ENCODE assay signal across 1 cellular context in genomic region chr18:40738321-40738880, GRCh38.
TF ChIP-seq lines count a peak whose summit lies in the region.

No MANE protein-coding gene starts in this region.

TF ChIP-seq in GM12878, 131 proteins besides CTCF, POLR2A, EP300 and RAD21 (continued from another document and continues in another):
- TF ChIP-seq ZNF687 (IDR thresholded peaks at IDR 0.05) (no peak), KLF5 (IDR thresholded peaks at IDR 0.05; ENCODE audit: partially characterized antibody) (no peak), HCFC1 (IDR thresholded peaks at IDR 0.05; ENCODE audit: low read length) (no peak), ETV6 (conservative IDR thresholded peaks at IDR 0.05 in 1 of 2, IDR thresholded peaks at IDR 0.05 in 1 of 2; ENCODE audit: borderline replicate concordance in 1 of 2, low read depth in 1 of 2) (no peak), HDAC2 (IDR thresholded peaks at IDR 0.05) (no peak), IRF4 (IDR thresholded peaks at IDR 0.05; ENCODE audit: low read depth, low read length) (0 out of 2 replicates have a peak, but pooled peaks have one; percentile 48), POLR2AphosphoS2 (IDR thresholded peaks at IDR 0.05; ENCODE audit: low read depth, low read length) (no peak), SUPT20H (IDR thresholded peaks at IDR 0.05; ENCODE audit: borderline replicate concordance, control insufficient read depth, low read depth, low read length) (no peak), RUNX3 (IDR thresholded peaks at IDR 0.05; ENCODE audit: low read length) (peak; percentile 83), USF2 (IDR thresholded peaks at IDR 0.05; ENCODE audit: borderline replicate concordance, low read depth, low read length) (no peak), CUX1 (IDR thresholded peaks at IDR 0.05; ENCODE audit: insufficient replicate concordance, low read depth, low read length) (no peak), EGR1 (IDR thresholded peaks at IDR 0.05; ENCODE audit: borderline replicate concordance in 1 of 2, low read depth in 2 of 2, low read length in 2 of 2) (no peak), CREM (IDR thresholded peaks at IDR 0.05; ENCODE audit: low read depth) (no peak), ATF7 (IDR thresholded peaks at IDR 0.05; ENCODE audit: low read depth) (peak; percentile 73; the same call in 1 of the 2 replicates), RELA (IDR thresholded peaks at IDR 0.05; ENCODE audit: borderline replicate concordance, partially characterized antibody) (no peak), IRF3 (IDR thresholded peaks at IDR 0.05) (no peak), PKNOX1 (IDR thresholded peaks at IDR 0.05) (0 out of 2 replicates have a peak, but pooled peaks have one; percentile 11), SP1 (IDR thresholded peaks at IDR 0.05; ENCODE audit: low read depth, low read length) (no peak), LARP7 (IDR thresholded peaks at IDR 0.05) (no peak), SRF (IDR thresholded peaks at IDR 0.05; ENCODE audit: low read depth in 2 of 2, low read length in 2 of 2) (no peak), CEBPB (IDR thresholded peaks at IDR 0.05; ENCODE audit: borderline replicate concordance in 1 of 2, low read depth in 2 of 2, low read length in 2 of 2) (no peak), ZNF384 (IDR thresholded peaks at IDR 0.05; ENCODE audit: borderline replicate concordance, low read depth, low read length) (no peak), EZH2 (IDR thresholded peaks at IDR 0.05; ENCODE audit: borderline replicate concordance, control insufficient read depth, low read depth, low read length) (no peak), ZNF274 (IDR thresholded peaks at IDR 0.05; ENCODE audit: insufficient read depth, insufficient read length) (no peak), ZNF217 (IDR thresholded peaks at IDR 0.05) (no peak), NR2C2 (IDR thresholded peaks at IDR 0.05; ENCODE audit: borderline replicate concordance, control insufficient read depth, insufficient read length, low read depth) (no peak), ZNF24 (IDR thresholded peaks at IDR 0.05) (no peak), MEF2B (IDR thresholded peaks at IDR 0.05; ENCODE audit: partially characterized antibody, poor library complexity, severe bottlenecking) (peak; percentile 82), MXI1 (IDR thresholded peaks at IDR 0.05; ENCODE audit: low read depth, low read length) (no peak), ZNF592 (IDR thresholded peaks at IDR 0.05) (no peak), DPF2 (IDR thresholded peaks at IDR 0.05) (peak; percentile 45; the same call in 1 of the 2 replicates), POLR2AphosphoS5 (IDR thresholded peaks at IDR 0.05; ENCODE audit: low read length) (no peak), CBFB (IDR thresholded peaks at IDR 0.05; ENCODE audit: low read depth) (no peak), RFX5 (IDR thresholded peaks at IDR 0.05; ENCODE audit: low read depth, low read length) (no peak), PAX5 (IDR thresholded peaks at IDR 0.05; ENCODE audit: borderline replicate concordance, low read depth, low read length) (peak; percentile 43; the same call in 1 of the 2 replicates), TBL1XR1 (IDR thresholded peaks at IDR 0.05; ENCODE audit: low read depth, low read length) (no peak), SMAD5 (IDR thresholded peaks at IDR 0.05; ENCODE audit: low read depth) (no peak)
- TF ChIP-seq, protein P1, sequence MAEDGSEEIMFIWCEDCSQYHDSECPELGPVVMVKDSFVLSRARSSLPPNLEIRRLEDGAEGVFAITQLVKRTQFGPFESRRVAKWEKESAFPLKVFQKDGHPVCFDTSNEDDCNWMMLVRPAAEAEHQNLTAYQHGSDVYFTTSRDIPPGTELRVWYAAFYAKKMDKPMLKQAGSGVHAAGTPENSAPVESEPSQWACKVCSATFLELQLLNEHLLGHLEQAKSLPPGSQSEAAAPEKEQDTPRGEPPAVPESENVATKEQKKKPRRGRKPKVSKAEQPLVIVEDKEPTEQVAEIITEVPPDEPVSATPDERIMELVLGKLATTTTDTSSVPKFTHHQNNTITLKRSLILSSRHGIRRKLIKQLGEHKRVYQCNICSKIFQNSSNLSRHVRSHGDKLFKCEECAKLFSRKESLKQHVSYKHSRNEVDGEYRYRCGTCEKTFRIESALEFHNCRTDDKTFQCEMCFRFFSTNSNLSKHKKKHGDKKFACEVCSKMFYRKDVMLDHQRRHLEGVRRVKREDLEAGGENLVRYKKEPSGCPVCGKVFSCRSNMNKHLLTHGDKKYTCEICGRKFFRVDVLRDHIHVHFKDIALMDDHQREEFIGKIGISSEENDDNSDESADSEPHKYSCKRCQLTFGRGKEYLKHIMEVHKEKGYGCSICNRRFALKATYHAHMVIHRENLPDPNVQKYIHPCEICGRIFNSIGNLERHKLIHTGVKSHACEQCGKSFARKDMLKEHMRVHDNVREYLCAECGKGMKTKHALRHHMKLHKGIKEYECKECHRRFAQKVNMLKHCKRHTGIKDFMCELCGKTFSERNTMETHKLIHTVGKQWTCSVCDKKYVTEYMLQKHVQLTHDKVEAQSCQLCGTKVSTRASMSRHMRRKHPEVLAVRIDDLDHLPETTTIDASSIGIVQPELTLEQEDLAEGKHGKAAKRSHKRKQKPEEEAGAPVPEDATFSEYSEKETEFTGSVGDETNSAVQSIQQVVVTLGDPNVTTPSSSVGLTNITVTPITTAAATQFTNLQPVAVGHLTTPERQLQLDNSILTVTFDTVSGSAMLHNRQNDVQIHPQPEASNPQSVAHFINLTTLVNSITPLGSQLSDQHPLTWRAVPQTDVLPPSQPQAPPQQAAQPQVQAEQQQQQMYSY (CRISPR knock-in tag; IDR thresholded peaks at IDR 0.05): no peak
- TF ChIP-seq, protein P2, sequence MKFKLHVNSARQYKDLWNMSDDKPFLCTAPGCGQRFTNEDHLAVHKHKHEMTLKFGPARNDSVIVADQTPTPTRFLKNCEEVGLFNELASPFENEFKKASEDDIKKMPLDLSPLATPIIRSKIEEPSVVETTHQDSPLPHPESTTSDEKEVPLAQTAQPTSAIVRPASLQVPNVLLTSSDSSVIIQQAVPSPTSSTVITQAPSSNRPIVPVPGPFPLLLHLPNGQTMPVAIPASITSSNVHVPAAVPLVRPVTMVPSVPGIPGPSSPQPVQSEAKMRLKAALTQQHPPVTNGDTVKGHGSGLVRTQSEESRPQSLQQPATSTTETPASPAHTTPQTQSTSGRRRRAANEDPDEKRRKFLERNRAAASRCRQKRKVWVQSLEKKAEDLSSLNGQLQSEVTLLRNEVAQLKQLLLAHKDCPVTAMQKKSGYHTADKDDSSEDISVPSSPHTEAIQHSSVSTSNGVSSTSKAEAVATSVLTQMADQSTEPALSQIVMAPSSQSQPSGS (IDR thresholded peaks at IDR 0.05; ENCODE audit: low read length): peak; percentile 48; the same call in 1 of the 2 replicates
